ENCODE assay signal across 29 cellular contexts in genomic region chr20:43248341-43248740, GRCh38. TPM values are rescaled to one million over a fixed set of nuclear protein-coding genes. Genes with fewer than 3 reads are reported as not detected.
DNase-seq lines count a peak whose midpoint lies in the region; ATAC-seq, FAIRE-seq and TF ChIP-seq lines count a peak whose summit lies in the region.
"Had no signal": no experiment of that assay in that cellular context is flagged by ENCODE, and none has a peak within 500 bp of the region (broad histone marks: within the 10 kb centered on the region; RNA-seq: fewer than 3 reads in every experiment).

No MANE protein-coding gene starts in this region.

- H3K9me3 ChIP-seq in A549 (no peaks in the 10 kb centered on the region), K562 (replicated peaks; ENCODE audit: control insufficient read depth, insufficient read depth, low read depth, low read length) (no peaks in the 10 kb centered on the region), hepatocyte (ENCODE audit: low read depth) (no peaks in the 10 kb centered on the region)
- H3K9me3 ChIP-seq: BE2C, BLaER1 had no signal

- H3K27ac ChIP-seq in A549 (no peak overlapping the region), K562 (ENCODE audit: extremely low read depth, low read depth, low read length) (no peak overlapping the region), hepatocyte (no peak overlapping the region)
- H3K27ac ChIP-seq: 22Rv1, BLaER1 had no signal

- WGBS in A549 (ENCODE audit: missing lambda C conversion rate) = 3% methylated on average over 2 of the region's 2 CpGs
- 0% methylated on average over 2 of the region's 2 CpGs for WGBS in K562 (ENCODE audit: insufficient coverage, low coverage, missing lambda C conversion rate)
- 76% methylated on average over 2 of the region's 2 CpGs for WGBS in hepatocyte (ENCODE audit: low lambda C conversion rate, missing lambda C conversion rate)

- no peaks in the 10 kb centered on the region; a peak in 1 of 5 replicates for H3K27me3 ChIP-seq in K562 (ENCODE audit: control insufficient read depth in 2 of 2, insufficient read depth in 2 of 2, low read length in 2 of 2)
- no peaks in the 10 kb centered on the region for H3K27me3 ChIP-seq in hepatocyte
- H3K27me3 ChIP-seq: BLaER1 had no signal

- H3K4me1 ChIP-seq in A549 (no peaks in the 10 kb centered on the region), K562 (replicated peaks in 1 of 2; ENCODE audit: control insufficient read depth in 2 of 2, insufficient read depth in 2 of 2, low read length in 2 of 2) (no peaks in the 10 kb centered on the region), hepatocyte (ENCODE audit: insufficient read depth) (no peaks in the 10 kb centered on the region)
- H3K4me1 ChIP-seq: BE2C, BLaER1 had no signal

- H3K4me3 Mint-ChIP-seq in activated naive CD8-positive, alpha-beta T cell treated with anti-CD3 and anti-CD28 coated beads, Interleukin-2, amount 50 U/mL, for 24 hours = no peak overlapping the region
- H3K4me3 Mint-ChIP-seq in activated naive CD8-positive, alpha-beta T cell treated with anti-CD3 and anti-CD28 coated beads for 36 hours = no peak overlapping the region
- H3K4me3 Mint-ChIP-seq: CD14-positive monocyte; CD4-positive, alpha-beta memory T cell; CD4-positive, CD25-positive, alpha-beta regulatory T cell; CD8-positive, alpha-beta memory T cell had no signal

- no peaks in the 10 kb centered on the region for H3K36me3 Mint-ChIP-seq in activated naive CD8-positive, alpha-beta T cell treated with anti-CD3 and anti-CD28 coated beads, Interleukin-2, amount 50 U/mL, for 24 hours (ENCODE audit: low read depth)
- H3K36me3 Mint-ChIP-seq in activated naive CD8-positive, alpha-beta T cell treated with anti-CD3 and anti-CD28 coated beads for 36 hours = no peaks in the 10 kb centered on the region
- H3K36me3 Mint-ChIP-seq: CD14-positive monocyte; CD4-positive, alpha-beta memory T cell; CD4-positive, CD25-positive, alpha-beta regulatory T cell; CD8-positive, alpha-beta memory T cell had no signal

- CTCF ChIA-PET in A549 (lab: Yijun Ruan, JAX) = no interaction called here
- CTCF ChIA-PET in K562 (lab: Yijun Ruan, JAX; ENCODE audit: low intra/inter-chr PET ratio) = no interaction called here

- TF ChIP-seq EP300 in A549 (IDR thresholded peaks at IDR 0.05) (no peak), K562 (IDR thresholded peaks at IDR 0.05; ENCODE audit: low read length) (no peak)

- H2AFZ ChIP-seq in K562 (ENCODE audit: low read depth, low read length) (no peak overlapping the region), hepatocyte (no peak overlapping the region)

- no peaks in the 10 kb centered on the region for H3K9me3 Mint-ChIP-seq in activated naive CD8-positive, alpha-beta T cell treated with anti-CD3 and anti-CD28 coated beads, Interleukin-2, amount 50 U/mL, for 24 hours
- H3K9me3 Mint-ChIP-seq in activated naive CD8-positive, alpha-beta T cell treated with anti-CD3 and anti-CD28 coated beads for 36 hours = no peaks in the 10 kb centered on the region

- intact Hi-C loops in K562 (cut with micrococcal nuclease) = no loop called here

- H3K4me1 Mint-ChIP-seq in activated naive CD8-positive, alpha-beta T cell treated with anti-CD3 and anti-CD28 coated beads, Interleukin-2, amount 50 U/mL, for 24 hours = no peaks in the 10 kb centered on the region
- H3K4me1 Mint-ChIP-seq in activated naive CD8-positive, alpha-beta T cell treated with anti-CD3 and anti-CD28 coated beads for 36 hours = no peaks in the 10 kb centered on the region
- H3K4me1 Mint-ChIP-seq: CD14-positive monocyte; CD4-positive, alpha-beta memory T cell; CD4-positive, CD25-positive, alpha-beta regulatory T cell; CD8-positive, alpha-beta memory T cell had no signal

- H4K20me1 ChIP-seq in K562 (replicated peaks; ENCODE audit: control insufficient read depth, insufficient read depth, low read length) = no peaks in the 10 kb centered on the region
- no peaks in the 10 kb centered on the region for H4K20me1 ChIP-seq in hepatocyte (ENCODE audit: insufficient read depth, poor library complexity, severe bottlenecking)
- H4K20me1 ChIP-seq: BLaER1 had no signal

- in situ Hi-C loops in K562 (cut with MboI) = no loop called here

- TF ChIP-seq CTCF in A549 (IDR thresholded peaks at IDR 0.05) (no peak), K562 (IDR thresholded peaks at IDR 0.05 in 2 of 3, conservative IDR thresholded peaks at IDR 0.05 in 1 of 3; ENCODE audit: insufficient read depth in 2 of 3, low read depth in 1 of 3, low read length in 3 of 3) (no peak), hepatocyte (IDR thresholded peaks at IDR 0.05; ENCODE audit: poor library complexity) (no peak)

- no peak overlapping the region for H3K27ac Mint-ChIP-seq in activated naive CD8-positive, alpha-beta T cell treated with anti-CD3 and anti-CD28 coated beads, Interleukin-2, amount 50 U/mL, for 24 hours
- H3K27ac Mint-ChIP-seq in activated naive CD8-positive, alpha-beta T cell treated with anti-CD3 and anti-CD28 coated beads for 36 hours = no peak overlapping the region
- H3K27ac Mint-ChIP-seq: CD14-positive monocyte; CD4-positive, alpha-beta memory T cell; CD4-positive, CD25-positive, alpha-beta regulatory T cell; CD8-positive, alpha-beta memory T cell had no signal

- TF ChIP-seq RAD21 in A549 (conservative IDR thresholded peaks at IDR 0.05 in 1 of 2, IDR thresholded peaks at IDR 0.05 in 1 of 2) = no peak
- no peak for TF ChIP-seq RAD21 in K562 (CRISPR knock-in tag; conservative IDR thresholded peaks at IDR 0.05 in 1 of 2, IDR thresholded peaks at IDR 0.05 in 1 of 2)

- no peak for DNase-seq in activated naive CD8-positive, alpha-beta T cell treated with anti-CD3 and anti-CD28 coated beads, Interleukin-2, amount 50 U/mL, for 24 hours
- DNase-seq in activated naive CD8-positive, alpha-beta T cell treated with anti-CD3 and anti-CD28 coated beads for 36 hours = no peak
- DNase-seq in A549 (ENCODE audit: low read depth in 1 of 2, low spot score in 1 of 2) = no peak
- DNase-seq in K562 (ENCODE audit: extremely low read depth in 1 of 4, low spot score in 3 of 4) = no peak
- no peak for DNase-seq in hepatocyte (ENCODE audit: low spot score)
- DNase-seq: ACHN; BE2C; C1 segment of cervical spinal cord; CD4-positive, alpha-beta memory T cell; CD4-positive, CD25-positive, alpha-beta regulatory T cell; CD8-positive, alpha-beta memory T cell; COR-L47; DMS 273 treated with DMSO at 0.1 percent for 48 hours; DMS153; DMS53; DMS79; DND-41; EL; GDM1 had no signal

- no peak for TF ChIP-seq POLR2A in A549 (IDR thresholded peaks at IDR 0.05; ENCODE audit: low read length)
- TF ChIP-seq POLR2A in K562 (conservative IDR thresholded peaks at IDR 0.05) = no peak

- no peak overlapping the region for H3K9ac ChIP-seq in K562 (ENCODE audit: insufficient read depth in 1 of 2, low read depth in 2 of 2, low read length in 2 of 2)
- H3K9ac ChIP-seq: BLaER1 had no signal

- FAIRE-seq in A549 (lab: Jason Lieb, UNC) (no peak), K562 (lab: Jason Lieb, UNC) (no peak)
- FAIRE-seq: GM12878, GM12892, GM18507 had no signal

- BruUV-seq in K562 (replicated peaks; lab: Mats Ljungman, UMichigan) = no TSS peak

- H3K4me2 ChIP-seq in A549 (no peak overlapping the region), K562 (ENCODE audit: insufficient read depth, low read length) (no peak overlapping the region), hepatocyte (no peak overlapping the region)
- H3K4me2 ChIP-seq: BLaER1 had no signal

- no peak overlapping the region for H3K4me3 ChIP-seq in A549
- H3K4me3 ChIP-seq in K562 = no peak overlapping the region
- H3K4me3 ChIP-seq in hepatocyte = no peak overlapping the region
- H3K4me3 ChIP-seq: BLaER1, GM12878 had no signal

- POLR2A ChIA-PET in A549 (lab: Yijun Ruan, JAX) = no interaction called here
- POLR2A ChIA-PET in K562 (lab: Yijun Ruan, JAX) = interaction anchor here (0.6 kb wide), 1 partner anchor 101 kb away, joined by 3 read pairs; no protein-coding TSS in a partner anchor

- H3K79me2 ChIP-seq in K562 (ENCODE audit: control insufficient read depth, insufficient read depth, low read length) (no peaks in the 10 kb centered on the region), hepatocyte (no peaks in the 10 kb centered on the region)

- H3K9me1 ChIP-seq in K562 (ENCODE audit: control insufficient read depth, insufficient read depth, low read length) = no peaks in the 10 kb centered on the region

- peaks cover 5% of the 10 kb centered on the region for H3K27me3 Mint-ChIP-seq in activated naive CD8-positive, alpha-beta T cell treated with anti-CD3 and anti-CD28 coated beads, Interleukin-2, amount 50 U/mL, for 24 hours
- H3K27me3 Mint-ChIP-seq in activated naive CD8-positive, alpha-beta T cell treated with anti-CD3 and anti-CD28 coated beads for 36 hours = peaks cover 6% of the 10 kb centered on the region

- ATAC-seq in activated naive CD8-positive, alpha-beta T cell treated with anti-CD3 and anti-CD28 coated beads, Interleukin-2, amount 50 U/mL, for 24 hours = peak; percentile 7
- ATAC-seq in A549 = no peak
- no peak for ATAC-seq in K562
- ATAC-seq: GM12878 had no signal

- no peaks in the 10 kb centered on the region for H3K36me3 ChIP-seq in K562 (ENCODE audit: control insufficient read depth, insufficient read depth, low read length)
- H3K36me3 ChIP-seq in hepatocyte (replicated peaks; ENCODE audit: insufficient read depth, low read depth) = no peaks in the 10 kb centered on the region
- H3K36me3 ChIP-seq: BE2C, BLaER1 had no signal

- H3K9me2 ChIP-seq in hepatocyte (replicated peaks; ENCODE audit: insufficient read depth) = no peaks in the 10 kb centered on the region

RNA-seq across cellular contexts. Expression of gene PTPRT, which starts 58.6 kb away (rescaled TPM):
- not detected for total RNA-seq in activated naive CD8-positive, alpha-beta T cell treated with anti-CD3 and anti-CD28 coated beads for 36 hours
- polyA plus RNA-seq in A549 (2011; rRNA removed) (not detected in 2 replicates), A549 (2017; fragmentation: RNase III; extraction: RNeasy Plus Mini Kit Qiagen cat#74134 plus additional on column Dnase treatment) (not detected in 3 replicates), K562 (2011; rRNA removed) (not detected in 2 replicates), K562 (2014; fragmentation: Illumina TruSeq; extraction: Trizol) (not detected in 2 replicates), K562 (2014; fragmentation: Nextera tagmentation; extraction: Ambion mirVana) (not detected), K562 (2014; rRNA removed) (not detected in 2 replicates), hepatocyte (0.47 and 0.85 TPM in 2 replicates)
- polyA plus RNA-seq in A549 (2012; cell fraction: cytosol; rRNA removed) = not detected in 2 replicates
- not detected in 2 replicates for polyA plus RNA-seq in A549 (2012; cell fraction: nucleus; rRNA removed)
- not detected in 2 replicates for polyA minus RNA-seq in A549 (2011; rRNA and poly(A)+ RNA removed)
- total RNA-seq in K562 (2011; cell fraction: chromatin; rRNA removed; ENCODE audit: low replicate concordance) = not detected in 2 replicates
- not detected in 2 replicates for total RNA-seq in K562 (2011; cell fraction: nucleolus; rRNA removed)
- not detected in 2 replicates for total RNA-seq in K562 (2011; cell fraction: nucleoplasm; rRNA removed)
- total RNA-seq in K562 (2014; rRNA removed) (not detected in 2 replicates), K562 (2014; rRNA removed; fragmentation: Illumina TruSeq; extraction: Trizol) (not detected in 2 replicates), K562 (2015; rRNA removed; fragmentation: Illumina TruSeq; extraction: Trizol) (not detected in 2 replicates), K562 (2021) (not detected in 2 replicates), hepatocyte (0.83 and 1.6 TPM in 2 replicates)
- not detected in 2 replicates for polyA plus RNA-seq in K562 (2011; cell fraction: cytosol; rRNA removed)
- polyA plus RNA-seq in K562 (2011; cell fraction: nucleus; rRNA removed) = not detected in 2 replicates
- polyA plus RNA-seq in K562 (2012) = not detected in 2 replicates
- polyA minus RNA-seq in K562 (2011; rRNA and poly(A)+ RNA removed) = not detected in 2 replicates
- not detected in 2 replicates for polyA minus RNA-seq in K562 (2011; cell fraction: cytosol; rRNA and poly(A)+ RNA removed)
- not detected in 2 replicates for polyA minus RNA-seq in K562 (2011; cell fraction: nucleus; rRNA and poly(A)+ RNA removed)
- total RNA-seq: A172; A673; CD4-positive, alpha-beta memory T cell; CD4-positive, CD25-positive, alpha-beta regulatory T cell; CD8-positive, alpha-beta memory T cell; Daoy; GM12878 had no signal
- polyA plus RNA-seq: AG04450; CD14-positive monocyte; CD4-positive, alpha-beta memory T cell; CD4-positive, CD25-positive, alpha-beta regulatory T cell; CD8-positive, alpha-beta memory T cell; GM12878 had no signal
